In genomic region chr6:12012566-12013367, GRCh38 we compare ENCODE assay signal across 1 cellular context.
TF ChIP-seq lines count a peak whose summit lies in the region.

No MANE protein-coding gene starts in this region.

TF ChIP-seq in GM12878, 131 proteins besides CTCF, POLR2A, EP300 and RAD21 (continued from another document and continues in another):
- TF ChIP-seq YY1 (IDR thresholded peaks at IDR 0.05; ENCODE audit: low read depth, low read length) = peak; percentile 61
- no peak for TF ChIP-seq NRF1 (conservative IDR thresholded peaks at IDR 0.05; ENCODE audit: low read depth, low read length)
- TF ChIP-seq KLF5 (IDR thresholded peaks at IDR 0.05; ENCODE audit: partially characterized antibody) = no peak
- TF ChIP-seq ZNF622 (IDR thresholded peaks at IDR 0.05) = no peak
- peak; percentile 67; the same call in 2 of the 3 replicates for TF ChIP-seq POU2F2 (IDR thresholded peaks at IDR 0.05; ENCODE audit: borderline replicate concordance, low read depth, low read length)
- no peak for TF ChIP-seq SREBF2 (IDR thresholded peaks at IDR 0.05; ENCODE audit: low read length)
- TF ChIP-seq YBX1 (IDR thresholded peaks at IDR 0.05) = no peak
- peak; percentile 56; the same call in 1 of the 2 replicates for TF ChIP-seq TARDBP (IDR thresholded peaks at IDR 0.05; ENCODE audit: borderline replicate concordance)
- no peak for TF ChIP-seq MEF2B (IDR thresholded peaks at IDR 0.05; ENCODE audit: partially characterized antibody, poor library complexity, severe bottlenecking)
- peak; percentile 93 for TF ChIP-seq IKZF1 (conservative IDR thresholded peaks at IDR 0.05)
- TF ChIP-seq EGR1 (IDR thresholded peaks at IDR 0.05; ENCODE audit: borderline replicate concordance in 1 of 2, low read depth in 2 of 2, low read length in 2 of 2) = no peak; a peak in 1 of 3 replicates
- TF ChIP-seq FOXK2 (IDR thresholded peaks at IDR 0.05) = no peak
- no peak for TF ChIP-seq JUND (IDR thresholded peaks at IDR 0.05; ENCODE audit: low read depth, low read length)
- no peak for TF ChIP-seq BHLHE40 (IDR thresholded peaks at IDR 0.05; ENCODE audit: borderline replicate concordance in 1 of 2, low read depth in 2 of 2, low read length in 1 of 2)
- no peak for TF ChIP-seq BCLAF1 (IDR thresholded peaks at IDR 0.05)
- TF ChIP-seq IRF4 (IDR thresholded peaks at IDR 0.05; ENCODE audit: low read depth, low read length) = peak; percentile 34; the same call in 1 of the 2 replicates
- no peak for TF ChIP-seq ZNF592 (IDR thresholded peaks at IDR 0.05)
- TF ChIP-seq PAX8 (IDR thresholded peaks at IDR 0.05) = no peak
- TF ChIP-seq NBN (IDR thresholded peaks at IDR 0.05) = peak; percentile 78; the same call in 1 of the 2 replicates
- 0 out of 2 replicates have a peak, but pooled peaks have one; percentile 30 for TF ChIP-seq NFIC (IDR thresholded peaks at IDR 0.05; ENCODE audit: low read depth, low read length)
- TF ChIP-seq MAX (IDR thresholded peaks at IDR 0.05; ENCODE audit: low read depth, low read length) = no peak
- TF ChIP-seq HSF1 (IDR thresholded peaks at IDR 0.05; ENCODE audit: low read depth, low read length) = no peak
- peak; percentile 96 for TF ChIP-seq RELA (IDR thresholded peaks at IDR 0.05; ENCODE audit: borderline replicate concordance, partially characterized antibody)
- no peak for TF ChIP-seq KAT2A (conservative IDR thresholded peaks at IDR 0.05; ENCODE audit: control insufficient read depth, low read depth, low read length)
- TF ChIP-seq TCF7 (IDR thresholded peaks at IDR 0.05; ENCODE audit: borderline replicate concordance) = no peak
- TF ChIP-seq TCF12 (IDR thresholded peaks at IDR 0.05; ENCODE audit: low read depth, low read length) = 0 out of 2 replicates have a peak, but pooled peaks have one; percentile 16
- TF ChIP-seq RFX5 (IDR thresholded peaks at IDR 0.05; ENCODE audit: low read depth, low read length) = no peak
- 0 out of 2 replicates have a peak, but pooled peaks have one; percentile 25 for TF ChIP-seq CHD2 (IDR thresholded peaks at IDR 0.05; ENCODE audit: borderline replicate concordance, low read depth, low read length)
- TF ChIP-seq ZNF207 (IDR thresholded peaks at IDR 0.05; ENCODE audit: borderline replicate concordance) = 0 out of 2 replicates have a peak, but pooled peaks have one; percentile 17
- TF ChIP-seq CUX1 (IDR thresholded peaks at IDR 0.05; ENCODE audit: insufficient replicate concordance, low read depth, low read length) = no peak
- TF ChIP-seq USF2 (IDR thresholded peaks at IDR 0.05; ENCODE audit: borderline replicate concordance, low read depth, low read length) = no peak
- TF ChIP-seq E2F8 (IDR thresholded peaks at IDR 0.05; ENCODE audit: low read depth, partially characterized antibody) = no peak
- TF ChIP-seq BRCA1 (IDR thresholded peaks at IDR 0.05; ENCODE audit: low read depth, low read length) = no peak
- 0 out of 2 replicates have a peak, but pooled peaks have one; percentile 6 for TF ChIP-seq PKNOX1 (IDR thresholded peaks at IDR 0.05)
